In the genomic region with DNA sequence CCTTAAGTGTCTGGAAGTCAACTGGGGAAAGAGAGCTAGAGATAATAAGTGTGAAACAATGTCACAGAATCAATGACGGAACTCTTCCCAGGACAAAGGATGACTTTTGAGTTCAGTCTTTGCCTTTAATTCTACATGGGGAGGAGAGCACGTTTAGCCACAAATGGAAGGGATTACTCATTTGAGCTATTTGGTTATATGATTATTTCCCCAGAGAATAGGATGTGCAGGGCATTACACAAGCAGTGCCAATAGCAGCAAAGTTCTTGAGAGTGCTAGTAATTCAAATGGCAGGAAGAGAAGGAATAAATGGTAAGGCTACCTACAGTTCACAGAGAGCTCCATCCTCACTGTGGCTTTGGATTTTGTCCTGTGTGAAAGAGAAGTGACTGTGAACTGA, we compare ENCODE assay signal across 20 cellular contexts. TPM values are rescaled to one million over a fixed set of nuclear protein-coding genes. Genes with fewer than 3 reads are reported as not detected.
DNase-seq lines count a peak whose midpoint lies in the region; TF ChIP-seq lines count a peak whose summit lies in the region.
"Had no signal": no experiment of that assay in that cellular context is flagged by ENCODE, and none has a peak within 500 bp of the region (broad histone marks: within the 10 kb centered on the region; RNA-seq: fewer than 3 reads in every experiment).

No MANE protein-coding gene starts in this region.

- intact Hi-C loops in stomach (cut with DNase I; ENCODE audit: low total_unique reads) (no loop called here), prostate gland (cut with DNase I) (loop anchor here (5.0 to 10.0 kb wide), 2 partner anchors 43 to 340 kb away; partner anchors contain the start of gene LANCL2)

- no peak overlapping the region for H3K4me2 ChIP-seq in fibroblast of lung (ENCODE audit: extremely low read depth, insufficient read depth, low read length)
- H3K4me2 ChIP-seq: GM23338 had no signal

- H3K36me3 ChIP-seq in fibroblast of lung (ENCODE audit: control insufficient read depth, insufficient read depth, low read length) (peaks cover 5% of the 10 kb centered on the region), stomach (no peaks in the 10 kb centered on the region), prostate gland (no peaks in the 10 kb centered on the region), MG63 (peaks cover 57% of the 10 kb centered on the region), H7 (replicated peaks; ENCODE audit: control insufficient read depth, insufficient read depth, low read length) (no peaks in the 10 kb centered on the region)
- H3K36me3 ChIP-seq: ovary, spleen had no signal

- H3K4me1 ChIP-seq in fibroblast of lung (ENCODE audit: control insufficient read depth, extremely low read depth, insufficient read depth, low read length) = peaks cover 41% of the 10 kb centered on the region
- H3K4me1 ChIP-seq in stomach = peaks cover 12 to 87% (median 44%) of the 10 kb centered on the region in 4 donors
- H3K4me1 ChIP-seq in prostate gland (replicated peaks) = peaks cover 3% of the 10 kb centered on the region

- no peak overlapping the region for H3K27ac ChIP-seq in fibroblast of lung (ENCODE audit: insufficient read depth, low read length)
- H3K27ac ChIP-seq in stomach = peak overlapping the region in 3 of 5 donors; percentile 2 to 67 (median 56)
- H3K27ac ChIP-seq in prostate gland = no peak overlapping the region
- H3K27ac ChIP-seq: ovary, spleen had no signal

- DNase-seq in EH (ENCODE audit: low read depth) = peak; percentile 78
- peak; percentile 72 for DNase-seq in RPMI7951 (ENCODE audit: low read depth)
- peak; percentile 43 to 61 for DNase-seq in fibroblast of lung (ENCODE audit: low read depth in 2 of 2)
- no peak for DNase-seq in stomach
- no peak for DNase-seq in prostate gland (ENCODE audit: low spot score)
- no peak for DNase-seq in MG63
- DNase-seq in COR-L47 (lab: John Stamatoyannopoulos, UW) = no peak
- DNase-seq in H7 = no peak
- DNase-seq: activated CD4-positive, alpha-beta T cell treated with anti-CD3 and anti-CD28 coated beads, Interleukin-2, amount 50 U/mL, for 4 hours; activated T-cell treated with anti-CD3 and anti-CD28 coated beads, Interleukin-2, amount 50 U/mL, for 4 hours; C1 segment of cervical spinal cord; hypothalamus; left cardiac atrium; NCI-H2029 treated with DMSO at 0.1 percent for 48 hours; NCI-H526; OCI-M1; ovary; spleen; stimulated activated naive CD4-positive, alpha-beta T cell treated with Interleukin-2 at 50 U/mL for 16 hours had no signal

- peaks cover under 1% of the 10 kb centered on the region for H4K20me1 ChIP-seq in fibroblast of lung (ENCODE audit: control insufficient read depth, extremely low read depth, insufficient read depth, low read length)

- TF ChIP-seq POLR2A in stomach (IDR thresholded peaks at IDR 0.05) (no peak), prostate gland (IDR thresholded peaks at IDR 0.05) (no peak)

- H3K9ac ChIP-seq in fibroblast of lung (ENCODE audit: insufficient read depth, low read length) = no peak overlapping the region

- TF ChIP-seq EP300 in stomach (IDR thresholded peaks at IDR 0.05) = no peak

- H3K27me3 ChIP-seq in fibroblast of lung (ENCODE audit: control insufficient read depth, insufficient read depth, low read length) = no peaks in the 10 kb centered on the region
- H3K27me3 ChIP-seq in stomach = peaks cover 0 to 5% (median 2%) of the 10 kb centered on the region in 3 donors
- H3K27me3 ChIP-seq in prostate gland (replicated peaks; ENCODE audit: insufficient read depth) = no peaks in the 10 kb centered on the region
- no peaks in the 10 kb centered on the region for H3K27me3 ChIP-seq in MG63
- peaks cover 13% of the 10 kb centered on the region for H3K27me3 ChIP-seq in H7 (ENCODE audit: control insufficient read depth, insufficient read depth, low read length)
- H3K27me3 ChIP-seq: ovary had no signal

- no peak overlapping the region for H3K4me3 ChIP-seq in fibroblast of lung (replicated peaks in 1 of 4; ENCODE audit: control extremely low read depth in 1 of 4, insufficient read depth in 1 of 4, low read depth in 3 of 4, low read length in 4 of 4)
- H3K4me3 ChIP-seq in stomach = no peak overlapping the region
- H3K4me3 ChIP-seq in prostate gland = no peak overlapping the region
- no peak overlapping the region for H3K4me3 ChIP-seq in MG63
- no peak overlapping the region for H3K4me3 ChIP-seq in H7 (ENCODE audit: insufficient read depth, low read depth, low read length)
- H3K4me3 ChIP-seq: GM23338, ovary, spleen had no signal

- no peak overlapping the region for H2AFZ ChIP-seq in fibroblast of lung (ENCODE audit: low read length)
- H2AFZ ChIP-seq: GM23338 had no signal

- no peaks in the 10 kb centered on the region for H3K9me3 ChIP-seq in fibroblast of lung (ENCODE audit: control insufficient read depth, insufficient read depth, low read depth, low read length)
- H3K9me3 ChIP-seq in stomach = no peaks in the 10 kb centered on the region
- no peaks in the 10 kb centered on the region for H3K9me3 ChIP-seq in prostate gland
- H3K9me3 ChIP-seq in MG63 = no peaks in the 10 kb centered on the region
- H3K9me3 ChIP-seq: ovary, spleen had no signal

- H3K79me2 ChIP-seq in fibroblast of lung (ENCODE audit: control insufficient read depth, insufficient read depth, low read length) = peaks cover 98% of the 10 kb centered on the region

- WGBS in stomach, 5 donors = 73 to 80% (median 79%) methylated on average over 2 of the region's 2 CpGs
- WGBS in prostate gland = 72% methylated on average over 2 of the region's 2 CpGs

- no peak for TF ChIP-seq CTCF in fibroblast of lung (conservative IDR thresholded peaks at IDR 0.05 in 1 of 2, IDR thresholded peaks at IDR 0.05 in 1 of 2; ENCODE audit: low read depth in 1 of 2, low read length in 2 of 2)
- no peak for TF ChIP-seq CTCF in stomach (IDR thresholded peaks at IDR 0.05)
- TF ChIP-seq CTCF in prostate gland (IDR thresholded peaks at IDR 0.05) = no peak

RNA-seq across cellular contexts. Expression of gene EGFR, which starts 6.0 kb away (rescaled TPM):
- total RNA-seq in RPMI7951 (2014; rRNA removed; shearing (Covaris generic)) = 36.7 and 40.9 TPM in 2 replicates
- total RNA-seq in fibroblast of lung = 36.0 and 55.3 TPM in 2 replicates
- polyA plus RNA-seq in fibroblast of lung = 62.7 and 62.8 TPM in 2 replicates
- polyA plus RNA-seq in fibroblast of lung (2012) = 39.9 and 51.2 TPM in 2 replicates
- polyA minus RNA-seq in fibroblast of lung (ENCODE audit: low replicate concordance) = 205 and 211 TPM in 2 replicates
- total RNA-seq in stomach = 10 to 100 TPM; 31.7 to 43.4 (median 35.2) TPM
- polyA plus RNA-seq in stomach = 10 to 100 TPM in 1 of 3 donors, 1 to 10 TPM in 2; 3.4 to 10.9 (median 3.5) TPM
- 100 to 1,000 TPM in 1 of 2 donors, 10 to 100 TPM in 1; 78.3 to 112 TPM for total RNA-seq in prostate gland
- total RNA-seq in MG63 (2014; rRNA removed; shearing (Covaris generic); ENCODE audit: low replicate concordance) = 20.3 and 21.0 TPM in 2 replicates
- total RNA-seq in H7 (2014; rRNA removed; shearing (Covaris generic)) = 3.1 and 6.3 TPM in 2 replicates

Comparison
In these comparisons a context has a peak if more than half of its experiments do, and no peak if none do; other contexts are left out.
1. DNase-seq: peak in EH (single experiment), RPMI7951 (single experiment) and fibroblast of lung (2 of 2); none in stomach (single experiment), prostate gland (single experiment), MG63 (single experiment), COR-L47 (single experiment) and H7 (single experiment).
2. H3K27ac ChIP-seq: peak in stomach (3 of 5); none in fibroblast of lung (single experiment) and prostate gland (0 of 2).